In genomic region chr1:159915571-159916239, GRCh38 we compare ENCODE assay signal across 1 cellular context.
TF ChIP-seq lines count a peak whose summit lies in the region.

No MANE protein-coding gene starts in this region.

TF ChIP-seq in A549, 52 proteins besides CTCF, POLR2A, EP300 and RAD21:
- peak; percentile 16; the same call in 1 of the 2 replicates for TF ChIP-seq FOSB (CRISPR knock-in tag; IDR thresholded peaks at IDR 0.05)
- TF ChIP-seq HMGXB4 (CRISPR knock-in tag; IDR thresholded peaks at IDR 0.05; ENCODE audit: borderline replicate concordance) = no peak
